ENCODE assay signal across 8 cellular contexts in the genomic region with DNA sequence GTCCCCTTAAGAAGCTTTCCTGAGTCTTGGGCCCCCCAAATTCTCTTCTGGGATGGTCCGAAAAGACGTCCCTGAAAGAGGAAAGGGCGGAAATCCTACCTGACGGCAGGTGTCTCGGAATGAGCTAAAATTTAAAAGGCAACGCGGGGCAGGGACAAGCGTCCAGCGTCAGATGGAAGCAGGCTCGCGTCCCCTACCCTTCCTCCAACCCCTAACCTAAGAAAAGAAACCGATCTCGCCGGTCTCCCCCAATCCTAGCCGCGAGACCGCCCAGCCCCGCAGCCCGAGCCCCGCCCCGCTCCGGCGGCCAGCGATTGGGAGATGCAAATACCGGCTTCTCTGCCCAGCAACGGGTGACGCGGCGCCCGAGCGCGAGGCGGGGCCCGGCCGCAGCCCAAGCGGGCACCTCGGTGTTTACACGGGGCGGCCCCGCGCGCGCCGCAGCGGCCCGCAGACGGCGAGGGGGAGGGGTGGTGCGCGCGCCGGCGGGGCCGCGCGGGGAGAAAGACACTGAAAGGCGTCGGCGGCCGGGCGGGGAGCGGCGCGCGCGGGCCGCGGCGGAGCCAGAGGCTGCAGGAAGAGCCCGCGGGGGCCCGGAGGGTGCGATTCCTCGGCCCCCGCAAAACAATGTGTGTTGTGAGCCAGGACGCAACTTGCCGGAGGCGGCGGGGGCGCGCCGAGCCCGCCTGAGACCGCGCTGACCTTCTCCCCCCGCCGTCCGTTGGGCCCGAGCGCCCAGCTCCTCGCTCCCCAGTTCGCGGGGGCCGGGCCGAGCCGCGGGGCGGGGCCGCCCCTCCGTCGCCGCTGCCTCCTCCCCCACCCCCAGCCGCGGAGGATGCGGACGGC. TPM values are rescaled to one million over a fixed set of nuclear protein-coding genes. Genes with fewer than 3 reads are reported as not detected.
DNase-seq lines count a peak whose midpoint lies in the region; ATAC-seq, FAIRE-seq and TF ChIP-seq lines count a peak whose summit lies in the region.

A gene (plus strand): TSS at position 510 of the 846 bp plus-strand sequence. CDS start 373 bp downstream, outside the sequence.

- ATAC-seq in naive thymus-derived CD8-positive, alpha-beta T cell = peak; percentile 60 to 68

- TF ChIP-seq POLR2A in H54 (IDR thresholded peaks at IDR 0.05; ENCODE audit: low read depth, low read length) = peak; percentile 52

- peak within 1 kb of the TSS; percentile 79 for H3K4me3 ChIP-seq in fibroblast of mammary gland (ENCODE audit: control insufficient read depth, low read depth, low read length)

- peaks cover 18% of the 10 kb centered on the region for H3K4me1 Mint-ChIP-seq in activated T-helper 2 cell treated with anti-CD3 and anti-CD28 coated beads, Interferon-gamma antibody, Interleukin-2, Interleukin-4, amounts not matched to agents 10 μg/mL and 5 μg/mL and 100 μg/mL, durations not matched to agents 14 hours and 24 hours and 36 hours (ENCODE audit: low read depth)
- peaks cover 12 to 42% (median 38%) of the 10 kb centered on the region in 4 donors for H3K4me1 Mint-ChIP-seq in naive thymus-derived CD8-positive, alpha-beta T cell

- FAIRE-seq in H54 (lab: Jason Lieb, UNC) = no peak

- H3K27me3 Mint-ChIP-seq in activated T-helper 2 cell treated with anti-CD3 and anti-CD28 coated beads, Interferon-gamma antibody, Interleukin-2, Interleukin-4, amounts not matched to agents 10 μg/mL and 5 μg/mL and 100 μg/mL, durations not matched to agents 14 hours and 24 hours and 36 hours (ENCODE audit: low read depth) = no peaks in the 10 kb centered on the region
- no peaks in the 10 kb centered on the region for H3K27me3 Mint-ChIP-seq in naive thymus-derived CD8-positive, alpha-beta T cell

- H3K36me3 Mint-ChIP-seq in activated T-helper 2 cell treated with anti-CD3 and anti-CD28 coated beads, Interferon-gamma antibody, Interleukin-2, Interleukin-4, amounts not matched to agents 10 μg/mL and 5 μg/mL and 100 μg/mL, durations not matched to agents 14 hours and 24 hours and 36 hours (ENCODE audit: low read depth) = peaks cover 5% of the 10 kb centered on the region
- no peaks in the 10 kb centered on the region for H3K36me3 Mint-ChIP-seq in naive thymus-derived CD8-positive, alpha-beta T cell

- DNase-seq in ELF-1 (ENCODE audit: low read depth, low spot score) = peak; percentile 97
- DNase-seq in H54 (ENCODE audit: insufficient read length, low spot score) = peak; percentile 81
- DNase-seq in LoVo (ENCODE audit: low spot score) = peak; percentile 96
- peak; percentile 97 for DNase-seq in RPMI8226
- DNase-seq in activated T-helper 2 cell treated with anti-CD3 and anti-CD28 coated beads, Interferon-gamma antibody, Interleukin-2, Interleukin-4, amounts not matched to agents 10 μg/mL and 5 μg/mL and 100 μg/mL, durations not matched to agents 14 hours and 24 hours and 36 hours (ENCODE audit: low spot score) = peak; percentile 96
- DNase-seq in fibroblast of mammary gland (ENCODE audit: low read depth) = peak; percentile 84
- DNase-seq in naive thymus-derived CD8-positive, alpha-beta T cell = peak; percentile 91 to 98 (median 96)
- peak; percentile 88 to 97 (median 92) for DNase-seq in stimulated activated naive CD4-positive, alpha-beta T cell (lab: John Stamatoyannopoulos, UW)

- peak within 1 kb of the TSS; percentile 86 for H3K4me3 Mint-ChIP-seq in activated T-helper 2 cell treated with anti-CD3 and anti-CD28 coated beads, Interferon-gamma antibody, Interleukin-2, Interleukin-4, amounts not matched to agents 10 μg/mL and 5 μg/mL and 100 μg/mL, durations not matched to agents 14 hours and 24 hours and 36 hours (ENCODE audit: low read depth)
- H3K4me3 Mint-ChIP-seq in naive thymus-derived CD8-positive, alpha-beta T cell = peak within 1 kb of the TSS; percentile 87 to 96 (median 92)

- no peak for TF ChIP-seq CTCF in fibroblast of mammary gland (conservative IDR thresholded peaks at IDR 0.05; ENCODE audit: control insufficient read depth, insufficient read depth, low read depth, low read length)

- H3K9me3 Mint-ChIP-seq in activated T-helper 2 cell treated with anti-CD3 and anti-CD28 coated beads, Interferon-gamma antibody, Interleukin-2, Interleukin-4, amounts not matched to agents 10 μg/mL and 5 μg/mL and 100 μg/mL, durations not matched to agents 14 hours and 24 hours and 36 hours = no peaks in the 10 kb centered on the region
- no peaks in the 10 kb centered on the region for H3K9me3 Mint-ChIP-seq in naive thymus-derived CD8-positive, alpha-beta T cell

- H3K27ac Mint-ChIP-seq in activated T-helper 2 cell treated with anti-CD3 and anti-CD28 coated beads, Interferon-gamma antibody, Interleukin-2, Interleukin-4, amounts not matched to agents 10 μg/mL and 5 μg/mL and 100 μg/mL, durations not matched to agents 14 hours and 24 hours and 36 hours = peak within 1 kb of the TSS; percentile 85
- H3K27ac Mint-ChIP-seq in naive thymus-derived CD8-positive, alpha-beta T cell = peak within 1 kb of the TSS; percentile 61 to 97 (median 95)

- intact Hi-C loops in activated T-helper 2 cell treated with anti-CD3 and anti-CD28 coated beads, Interferon-gamma antibody, Interleukin-2, Interleukin-4, amounts not matched to agents 10 μg/mL and 5 μg/mL and 100 μg/mL, durations not matched to agents 14 hours and 24 hours and 36 hours (cut with micrococcal nuclease) = no loop called here

- POLR2A ChIA-PET in naive thymus-derived CD8-positive, alpha-beta T cell (lab: Charles Lee) = interaction anchor here (0.5 to 5.5 kb wide), 11 partner anchors 11 to 219 kb away, joined by 3 to 140 read pairs (median 8); a partner anchor contains a TSS

RNA-seq across cellular contexts. Expression of the gene that starts here (rescaled TPM):
- 14.4 and 15.0 TPM in 2 replicates for total RNA-seq in activated T-helper 2 cell treated with anti-CD3 and anti-CD28 coated beads, Interferon-gamma antibody, Interleukin-2, Interleukin-4, amounts not matched to agents 10 μg/mL and 5 μg/mL and 100 μg/mL, durations not matched to agents 14 hours and 24 hours and 36 hours
- total RNA-seq in naive thymus-derived CD8-positive, alpha-beta T cell = 10 to 100 TPM; 19.8 to 21.7 TPM
- 1 to 10 TPM; 1.3 to 2.1 (median 2.0) TPM for polyA plus RNA-seq in naive thymus-derived CD8-positive, alpha-beta T cell

Comparison
In these comparisons a context has a peak if more than half of its experiments do, and no peak if none do; other contexts are left out.
1. Peak in every context shown above with its lines: DNase-seq, ATAC-seq and H3K4me3 ChIP-seq.